ENCODE assay signal across 20 cellular contexts in genomic region chrY:14182776-14183175, GRCh38.
A peak's percentile ranks its signal among the peaks of the same experiment; 100 is the strongest.
DNase-seq lines count a peak whose midpoint lies in the region; ATAC-seq, FAIRE-seq and TF ChIP-seq lines count a peak whose summit lies in the region.
"Had no signal": no experiment of that assay in that cellular context is flagged by ENCODE, and none has a peak within 500 bp of the region (broad histone marks: within the 10 kb centered on the region; RNA-seq: fewer than 3 reads in every experiment).

No MANE protein-coding gene starts in this region.

- intact Hi-C loops in activated CD8-positive, alpha-beta T cell treated with anti-CD3 and anti-CD28 coated beads for 36 hours (cut with micrococcal nuclease): no loop called here

- no peaks in the 10 kb centered on the region for H3K27me3 Mint-ChIP-seq in activated CD8-positive, alpha-beta T cell treated with anti-CD3 and anti-CD28 coated beads for 36 hours
- H3K27me3 Mint-ChIP-seq in activated CD8-positive, alpha-beta T cell treated with anti-CD3 and anti-CD28 coated beads, Interleukin-2, amount 10 ng/mL, durations not matched to agents 7 days and 5 days (ENCODE audit: low read depth): no peaks in the 10 kb centered on the region
- H3K27me3 Mint-ChIP-seq: IgD-negative memory B cell had no signal

- H3K27me3 ChIP-seq in H7 (ENCODE audit: control insufficient read depth, insufficient read depth, low read length): no peaks in the 10 kb centered on the region
- H3K27me3 ChIP-seq: Peyer's patch had no signal

- no peak for TF ChIP-seq CTCF in activated CD8-positive, alpha-beta T cell treated with anti-CD3 and anti-CD28 coated beads for 36 hours (IDR thresholded peaks at IDR 0.05)

- DNase-seq in activated CD8-positive, alpha-beta T cell treated with anti-CD3 and anti-CD28 coated beads for 36 hours: no peak
- no peak for DNase-seq in activated CD8-positive, alpha-beta T cell treated with anti-CD3 and anti-CD28 coated beads, Interleukin-2, amount 10 ng/mL, durations not matched to agents 7 days and 5 days
- DNase-seq in RCC 7860 (ENCODE audit: low spot score) (peak; percentile 6), H7 (no peak), hepatic stellate cell (ENCODE audit: low spot score) (no peak)
- DNase-seq in stimulated activated naive CD8-positive, alpha-beta T cell treated with anti-CD3 and anti-CD28 coated beads, Interleukin-15, Interleukin-2, amounts not matched to agents 100 U/mL and 50 U/mL, for 24 hours: no peak
- DNase-seq: C1 segment of cervical spinal cord, NCI-H1436, NCI-H2029 treated with DMSO at 0.1 percent for 48 hours, NCI-H510A treated with DMSO at 0.1 percent for 48 hours, NCI-H82, Peyer's patch, SHP77 had no signal

- no peaks in the 10 kb centered on the region for H3K36me3 ChIP-seq in H7 (replicated peaks; ENCODE audit: control insufficient read depth, insufficient read depth, low read length)
- H3K36me3 ChIP-seq: Peyer's patch had no signal

- H3K9me3 Mint-ChIP-seq in activated CD8-positive, alpha-beta T cell treated with anti-CD3 and anti-CD28 coated beads for 36 hours: no peaks in the 10 kb centered on the region
- H3K9me3 Mint-ChIP-seq in activated CD8-positive, alpha-beta T cell treated with anti-CD3 and anti-CD28 coated beads, Interleukin-2, amount 10 ng/mL, durations not matched to agents 7 days and 5 days (ENCODE audit: insufficient read depth): no peaks in the 10 kb centered on the region
- H3K9me3 Mint-ChIP-seq: IgD-negative memory B cell had no signal

- no peak overlapping the region for H3K4me3 Mint-ChIP-seq in activated CD8-positive, alpha-beta T cell treated with anti-CD3 and anti-CD28 coated beads for 36 hours
- H3K4me3 Mint-ChIP-seq in activated CD8-positive, alpha-beta T cell treated with anti-CD3 and anti-CD28 coated beads, Interleukin-2, amount 10 ng/mL, durations not matched to agents 7 days and 5 days: no peak overlapping the region
- H3K4me3 Mint-ChIP-seq: IgD-negative memory B cell had no signal

- no peak overlapping the region for H3K4me3 ChIP-seq in H7 (ENCODE audit: insufficient read depth, low read depth, low read length)
- H3K4me3 ChIP-seq: Peyer's patch had no signal

- no peak overlapping the region for H3K27ac Mint-ChIP-seq in activated CD8-positive, alpha-beta T cell treated with anti-CD3 and anti-CD28 coated beads for 36 hours
- H3K27ac Mint-ChIP-seq in activated CD8-positive, alpha-beta T cell treated with anti-CD3 and anti-CD28 coated beads, Interleukin-2, amount 10 ng/mL, durations not matched to agents 7 days and 5 days: no peak overlapping the region
- H3K27ac Mint-ChIP-seq: IgD-negative memory B cell had no signal

- CTCF ChIA-PET in activated CD8-positive, alpha-beta T cell treated with anti-CD3 and anti-CD28 coated beads for 36 hours (lab: Charles Lee): no interaction called here
- CTCF ChIA-PET in activated CD8-positive, alpha-beta T cell treated with anti-CD3 and anti-CD28 coated beads, Interleukin-2, amount 10 ng/mL, durations not matched to agents 7 days and 5 days (lab: Charles Lee): no interaction called here

- peak; percentile 74 for FAIRE-seq in RCC 7860 (lab: Jason Lieb, UNC)
- FAIRE-seq: GM12892, H1, HTR-8/SVneo had no signal

- POLR2A ChIA-PET in activated CD8-positive, alpha-beta T cell treated with anti-CD3 and anti-CD28 coated beads for 36 hours (lab: Charles Lee): no interaction called here
- POLR2A ChIA-PET in activated CD8-positive, alpha-beta T cell treated with anti-CD3 and anti-CD28 coated beads, Interleukin-2, amount 10 ng/mL, durations not matched to agents 7 days and 5 days (lab: Charles Lee): no interaction called here

- peak; percentile 37 for ATAC-seq in activated CD8-positive, alpha-beta T cell treated with anti-CD3 and anti-CD28 coated beads for 36 hours
- no peak for ATAC-seq in activated CD8-positive, alpha-beta T cell treated with anti-CD3 and anti-CD28 coated beads, Interleukin-2, amount 10 ng/mL, durations not matched to agents 7 days and 5 days
- ATAC-seq in HG02981 (IDR thresholded peaks at IDR 0.05; ENCODE audit: unreplicated experiment): peak; percentile 44
- peak; percentile 59 for ATAC-seq in stimulated activated naive CD8-positive, alpha-beta T cell treated with anti-CD3 and anti-CD28 coated beads, Interleukin-15, Interleukin-2, amounts not matched to agents 100 U/mL and 50 U/mL, for 24 hours
- no peak for ATAC-seq in GM21390 (IDR thresholded peaks at IDR 0.05; ENCODE audit: unreplicated experiment)
- ATAC-seq: SK-N-SH treated with all-trans-retinoic acid at 6 μM for 48 hours had no signal

- peaks cover 9% of the 10 kb centered on the region for H3K4me1 Mint-ChIP-seq in activated CD8-positive, alpha-beta T cell treated with anti-CD3 and anti-CD28 coated beads for 36 hours (ENCODE audit: low read depth)
- no peaks in the 10 kb centered on the region for H3K4me1 Mint-ChIP-seq in activated CD8-positive, alpha-beta T cell treated with anti-CD3 and anti-CD28 coated beads, Interleukin-2, amount 10 ng/mL, durations not matched to agents 7 days and 5 days (ENCODE audit: low read depth)
- H3K4me1 Mint-ChIP-seq: IgD-negative memory B cell had no signal

- no peaks in the 10 kb centered on the region for H3K36me3 Mint-ChIP-seq in activated CD8-positive, alpha-beta T cell treated with anti-CD3 and anti-CD28 coated beads for 36 hours (ENCODE audit: low read depth)
- H3K36me3 Mint-ChIP-seq in activated CD8-positive, alpha-beta T cell treated with anti-CD3 and anti-CD28 coated beads, Interleukin-2, amount 10 ng/mL, durations not matched to agents 7 days and 5 days (ENCODE audit: low read depth): no peaks in the 10 kb centered on the region
- H3K36me3 Mint-ChIP-seq: IgD-negative memory B cell had no signal

Comparison
In these comparisons a context has a peak if more than half of its experiments do, and no peak if none do; other contexts are left out.
1. ATAC-seq: peak in activated CD8-positive, alpha-beta T cell treated with anti-CD3 and anti-CD28 coated beads for 36 hours (single experiment), HG02981 (single experiment) and stimulated activated naive CD8-positive, alpha-beta T cell treated with anti-CD3 and anti-CD28 coated beads, Interleukin-15, Interleukin-2, amounts not matched to agents 100 U/mL and 50 U/mL, for 24 hours (single experiment); none in activated CD8-positive, alpha-beta T cell treated with anti-CD3 and anti-CD28 coated beads, Interleukin-2, amount 10 ng/mL, durations not matched to agents 7 days and 5 days (single experiment) and GM21390 (single experiment).